14 cellular contexts compared by ENCODE assay signal in the genomic region with DNA sequence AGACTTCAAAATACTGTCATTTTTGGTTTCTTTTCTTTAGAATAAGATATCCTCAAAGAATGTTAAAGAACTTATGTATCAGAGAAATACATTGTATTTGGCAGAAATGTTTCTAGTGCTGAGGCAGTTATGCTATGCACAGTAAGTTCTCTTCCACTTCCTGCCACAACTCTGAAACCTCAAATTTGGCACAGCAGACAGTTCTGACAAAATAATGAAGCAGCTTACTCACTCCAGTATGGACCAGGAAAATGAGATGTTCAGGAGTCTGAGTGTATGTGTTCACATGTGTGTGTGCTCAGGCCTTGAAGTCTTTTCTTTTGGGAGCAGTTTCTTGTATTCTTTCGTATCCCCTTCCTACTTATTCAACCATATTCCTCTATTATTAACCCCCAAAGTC.
A peak's percentile ranks its signal among the peaks of the same experiment; 100 is the strongest.
DNase-seq lines count a peak whose midpoint lies in the region; ATAC-seq and TF ChIP-seq lines count a peak whose summit lies in the region.
"Had no signal": no experiment of that assay in that cellular context is flagged by ENCODE, and none has a peak within 500 bp of the region (broad histone marks: within the 10 kb centered on the region; RNA-seq: fewer than 3 reads in every experiment).

No MANE protein-coding gene starts in this region.

- H3K4me2 ChIP-seq in PC-3 (ENCODE audit: low read length) = no peak overlapping the region

- POLR2A ChIA-PET in PC-3 (lab: Charles Lee; ENCODE audit: unreplicated experiment) = no interaction called here

- CTCF ChIA-PET in PC-3 (lab: Charles Lee) = no interaction called here

- H3F3A ChIP-seq in PC-3 (ENCODE audit: low read length, unreplicated experiment) = no peaks in the 10 kb centered on the region

- peaks cover 17% of the 10 kb centered on the region for H3K27me3 ChIP-seq in PC-3 (ENCODE audit: low read length)

- H3K4me3 ChIP-seq in PC-3 (ENCODE audit: low read length) = no peak overlapping the region
- H3K4me3 ChIP-seq in foreskin fibroblast (ENCODE audit: low read depth in 1 of 2, low read length in 2 of 2) = no peak overlapping the region
- H3K4me3 ChIP-seq: lung had no signal

- H3K4me1 ChIP-seq in PC-3 (ENCODE audit: insufficient read depth, low read length) = no peaks in the 10 kb centered on the region

- no peaks in the 10 kb centered on the region for H3K9me3 ChIP-seq in PC-3 (ENCODE audit: low read length)

- DNase-seq in GF-D8 (lab: John Stamatoyannopoulos, UW) = peak; percentile 14
- DNase-seq in PC-3 = peak; percentile 10
- peak; percentile 62 for DNase-seq in dermis blood vessel endothelial cell
- peak; percentile 17 for DNase-seq in pons (ENCODE audit: low spot score)
- no peak for DNase-seq in HuH-7 (ENCODE audit: low spot score)
- DNase-seq in NCI-H2171 treated with DMSO at 0.1 percent for 48 hours (lab: John Stamatoyannopoulos, UW) = no peak
- DNase-seq in foreskin fibroblast = no peak
- DNase-seq: activated CD4-positive, alpha-beta T cell treated with anti-CD3 and anti-CD28 coated beads, Interleukin-2, amount 50 U/mL, for 4 hours; central memory CD4-positive, alpha-beta T cell; NCI-H146; NCI-H774; SIG-M5 had no signal

- no peaks in the 10 kb centered on the region for H3K36me3 ChIP-seq in PC-3 (ENCODE audit: low read depth, low read length)

- BruUV-seq in PC-3 (replicated peaks; lab: Mats Ljungman, UMichigan) = no TSS peak

- no peaks in the 10 kb centered on the region for H4K20me1 ChIP-seq in PC-3 (ENCODE audit: low read length)

- intact Hi-C loops in PC-3 (cut with micrococcal nuclease) = no loop called here

- H3K27ac ChIP-seq in PC-3 (ENCODE audit: low read length) = no peak overlapping the region

- TF ChIP-seq CTCF in PC-3 (conservative IDR thresholded peaks at IDR 0.05; ENCODE audit: low read depth, low read length) (no peak), foreskin fibroblast (IDR thresholded peaks at IDR 0.05; ENCODE audit: low read depth, low read length) (no peak)

- no peaks in the 10 kb centered on the region for H3K79me2 ChIP-seq in PC-3 (ENCODE audit: low read length)

- ATAC-seq in PC-3 = no peak
- ATAC-seq in GM18498 (IDR thresholded peaks at IDR 0.05; ENCODE audit: unreplicated experiment) = no peak

- H3K9ac ChIP-seq in PC-3 (ENCODE audit: low read length) = no peak overlapping the region

- no peak overlapping the region for H2AFZ ChIP-seq in PC-3 (ENCODE audit: low read length)

- no peaks in the 10 kb centered on the region for H3K9me2 ChIP-seq in PC-3 (replicated peaks; ENCODE audit: low read length)

Comparison
In these comparisons a context has a peak if more than half of its experiments do, and no peak if none do; other contexts are left out.
1. DNase-seq: peak in GF-D8 (single experiment), PC-3 (single experiment), dermis blood vessel endothelial cell (single experiment) and pons (single experiment); none in HuH-7 (single experiment), NCI-H2171 treated with DMSO at 0.1 percent for 48 hours (single experiment) and foreskin fibroblast (0 of 2).